In the genomic region with DNA sequence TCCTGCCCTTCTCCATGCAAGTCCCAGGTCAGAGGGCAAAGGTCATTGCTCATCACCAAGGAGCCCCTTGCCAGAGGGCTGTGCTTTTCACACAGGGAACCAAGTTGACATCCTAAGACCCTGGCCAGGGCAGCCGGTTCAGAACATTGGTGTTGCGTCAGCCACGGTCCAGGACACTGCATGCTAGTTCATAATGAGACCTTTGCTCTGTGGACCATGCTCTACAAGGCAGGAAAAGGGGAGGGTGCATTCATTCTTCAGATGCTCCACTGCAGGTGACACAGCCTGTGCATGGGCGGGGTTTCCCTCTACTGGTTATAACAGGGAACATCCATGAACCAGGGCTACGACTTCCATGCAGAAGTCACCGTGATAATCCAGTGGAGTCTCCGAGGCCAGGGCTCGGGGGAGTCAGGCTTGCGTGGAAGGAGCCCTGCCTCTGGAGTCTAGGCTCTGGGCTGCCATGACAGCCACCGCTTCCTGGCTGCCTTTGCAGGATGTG, we compare ENCODE assay signal across 12 cellular contexts.
DNase-seq lines count a peak whose midpoint lies in the region; TF ChIP-seq lines count a peak whose summit lies in the region.
"Had no signal": no experiment of that assay in that cellular context is flagged by ENCODE, and none has a peak within 500 bp of the region (broad histone marks: within the 10 kb centered on the region; RNA-seq: fewer than 3 reads in every experiment).

No MANE protein-coding gene starts in this region.

- no peak overlapping the region for H3K4me3 ChIP-seq in retinal pigment epithelial cell (ENCODE audit: low read length)
- H3K4me3 ChIP-seq in thyroid gland (replicated peaks in 1 of 3) = no peak overlapping the region
- H3K4me3 ChIP-seq in A673 (ENCODE audit: low read depth, low read length, poor library complexity, severe bottlenecking) = no peak overlapping the region
- H3K4me3 ChIP-seq: pancreas, thoracic aorta had no signal

- H3K4me1 ChIP-seq in thyroid gland (peaks cover 18 to 25% of the 10 kb centered on the region in 2 donors), A673 (ENCODE audit: insufficient read depth, low read length, poor library complexity, severe bottlenecking) (no peaks in the 10 kb centered on the region)
- H3K4me1 ChIP-seq: pancreas had no signal

- peak; percentile 11 for DNase-seq in NCI-H345 treated with DMSO at 0.1 percent for 48 hours (lab: John Stamatoyannopoulos, UW; ENCODE audit: unreplicated experiment)
- no peak for DNase-seq in NCI-H345 (lab: John Stamatoyannopoulos, UW)
- DNase-seq in NCI-H69 (lab: John Stamatoyannopoulos, UW) = peak; percentile 66
- peak; percentile 16 for DNase-seq in epidermal melanocyte (ENCODE audit: insufficient read length, low spot score)
- DNase-seq in retinal pigment epithelial cell (ENCODE audit: low read depth) = no peak
- no peak for DNase-seq in T-helper 1 cell
- DNase-seq in thyroid gland = no peak
- DNase-seq in A673 (ENCODE audit: low spot score) = no peak
- DNase-seq: activated T-cell treated with anti-CD3 and anti-CD28 coated beads, Interleukin-2, amount 50 U/mL, for 24 hours; left colon; pancreas had no signal

- no peak for TF ChIP-seq POLR2A in thyroid gland (IDR thresholded peaks at IDR 0.05)

- POLR2A ChIA-PET in A673 (lab: Charles Lee; ENCODE audit: low non-redundant PET) = no interaction called here

- H3K27ac ChIP-seq in thyroid gland = no peak overlapping the region
- no peak overlapping the region for H3K27ac ChIP-seq in A673 (ENCODE audit: low read depth, low read length, poor library complexity, severe bottlenecking)
- H3K27ac ChIP-seq: pancreas, thoracic aorta had no signal

- 72 to 91% methylated on average over 10 of the region's 10 CpGs for WGBS in thyroid gland, 2 donors

- intact Hi-C loops in thyroid gland (cut with DNase I) = no loop called here
- intact Hi-C loops in A673 (cut with micrococcal nuclease; ENCODE audit: unreplicated experiment) = no loop called here

- no peaks in the 10 kb centered on the region for H3K27me3 ChIP-seq in thyroid gland
- no peaks in the 10 kb centered on the region for H3K27me3 ChIP-seq in A673 (replicated peaks; ENCODE audit: insufficient read depth, low read depth, low read length, poor library complexity)
- H3K27me3 ChIP-seq: pancreas had no signal

- H3K9me3 ChIP-seq in thyroid gland (no peaks in the 10 kb centered on the region), A673 (ENCODE audit: low read depth, low read length, poor library complexity, severe bottlenecking) (no peaks in the 10 kb centered on the region)
- H3K9me3 ChIP-seq: pancreas, thoracic aorta had no signal

- TF ChIP-seq CTCF in retinal pigment epithelial cell (conservative IDR thresholded peaks at IDR 0.05; ENCODE audit: low read depth, low read length) = peak; percentile 16
- TF ChIP-seq CTCF in thyroid gland (IDR thresholded peaks at IDR 0.05) = no peak
- no peak for TF ChIP-seq CTCF in A673 (conservative IDR thresholded peaks at IDR 0.05; ENCODE audit: low read depth, low read length)

- H3K36me3 ChIP-seq in thyroid gland (no peaks in the 10 kb centered on the region), A673 (ENCODE audit: insufficient read depth, low read length, poor library complexity, severe bottlenecking) (no peaks in the 10 kb centered on the region)
- H3K36me3 ChIP-seq: pancreas, thoracic aorta had no signal

- CTCF ChIA-PET in A673 (lab: Charles Lee) = no interaction called here

- BruUV-seq in A673 (replicated peaks; lab: Mats Ljungman, UMichigan) = no TSS peak

Comparison
In these comparisons a context has a peak if more than half of its experiments do, and no peak if none do; other contexts are left out.
1. DNase-seq: peak in NCI-H345 treated with DMSO at 0.1 percent for 48 hours (single experiment), NCI-H69 (single experiment) and epidermal melanocyte (single experiment); none in NCI-H345 (single experiment), retinal pigment epithelial cell (single experiment), T-helper 1 cell (0 of 5), thyroid gland (0 of 2) and A673 (single experiment).